In the genomic region with DNA sequence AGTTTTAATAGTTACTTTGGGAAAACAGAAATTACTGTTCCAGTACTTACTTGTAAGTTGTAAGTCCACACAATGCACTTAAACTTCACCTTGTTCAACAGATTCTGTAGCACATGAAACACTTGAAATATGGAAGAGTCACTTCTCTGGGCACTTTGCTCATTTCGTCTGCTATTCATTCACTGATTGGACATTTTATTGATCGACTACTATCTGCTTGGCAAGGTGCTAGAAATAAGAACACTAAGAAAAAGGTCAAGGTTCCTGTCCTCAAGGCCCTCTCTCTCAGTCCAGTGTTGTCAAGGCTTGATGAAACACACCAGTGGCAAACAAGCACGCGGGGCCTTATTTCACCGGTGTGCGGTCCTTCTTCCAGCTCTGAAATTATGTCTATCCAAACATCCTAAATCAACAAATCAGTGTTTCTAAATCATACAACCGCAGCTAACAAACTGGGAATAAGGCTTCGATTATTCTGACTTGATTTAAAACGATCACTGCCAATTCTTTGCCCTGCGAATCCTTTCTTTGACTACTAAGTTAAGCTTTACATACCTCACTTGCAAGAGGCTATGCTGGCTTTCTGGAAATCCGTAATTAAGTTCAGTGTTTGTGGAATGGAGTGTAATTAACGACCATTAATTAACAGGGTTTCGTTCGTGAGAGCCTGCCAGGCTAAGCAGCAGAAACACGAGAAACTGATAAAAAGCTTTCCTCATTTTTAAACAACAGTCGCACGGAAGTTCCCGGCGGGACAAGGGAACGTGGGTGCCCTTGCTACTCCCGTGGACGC, we compare ENCODE assay signal across 8 cellular contexts. TPM values are rescaled to one million over a fixed set of nuclear protein-coding genes. Genes with fewer than 3 reads are reported as not detected.
DNase-seq lines count a peak whose midpoint lies in the region; ATAC-seq, FAIRE-seq and TF ChIP-seq lines count a peak whose summit lies in the region.

No MANE protein-coding gene starts in this region.

- TF ChIP-seq POLR2A in thyroid gland (IDR thresholded peaks at IDR 0.05) = no peak

- no peaks in the 10 kb centered on the region for H3K9me3 ChIP-seq in BLaER1 treated with 17β-estradiol and CSF1 and Interleukin-3, amounts not matched to agents 10 nM and 100 nM (replicated peaks in 1 of 11)
- H3K9me3 ChIP-seq in ascending aorta (no peaks in the 10 kb centered on the region), thyroid gland (no peaks in the 10 kb centered on the region)

- H3K4me1 ChIP-seq in BLaER1 treated with 17β-estradiol and CSF1 and Interleukin-3, amounts not matched to agents 10 nM and 100 nM = peaks cover 16 to 28% (median 23%) of the 10 kb centered on the region in 10 experiments
- H3K4me1 ChIP-seq in ascending aorta (peaks cover 0 to 21% of the 10 kb centered on the region in 2 donors), thyroid gland (peaks cover 18 to 20% of the 10 kb centered on the region in 2 donors)

- peak overlapping the region; percentile 78 to 96 (median 91) for H3K27ac ChIP-seq in BLaER1 treated with 17β-estradiol and CSF1 and Interleukin-3, amounts not matched to agents 10 nM and 100 nM
- H3K27ac ChIP-seq in ascending aorta = peak overlapping the region; percentile 94 to 99
- H3K27ac ChIP-seq in thyroid gland = peak overlapping the region; percentile 96 to 99 (median 98)

- H3K9ac ChIP-seq in BLaER1 treated with 17β-estradiol and CSF1 and Interleukin-3, amounts not matched to agents 10 nM and 100 nM = peak overlapping the region; percentile 86 to 94 (median 89)

- intact Hi-C loops in ascending aorta (cut with DNase I) (loop anchor here (5.0 kb wide), 1 partner anchor 53 kb away; no protein-coding TSS in a partner anchor), thyroid gland (cut with DNase I) (no loop called here)

- H3K27me3 ChIP-seq in BLaER1 treated with 17β-estradiol and CSF1 and Interleukin-3, amounts not matched to agents 10 nM and 100 nM = no peaks in the 10 kb centered on the region
- H3K27me3 ChIP-seq in ascending aorta (no peaks in the 10 kb centered on the region), thyroid gland (no peaks in the 10 kb centered on the region)

- peak overlapping the region; percentile 77 to 97 (median 86) for H3K4me2 ChIP-seq in BLaER1 treated with 17β-estradiol and CSF1 and Interleukin-3, amounts not matched to agents 10 nM and 100 nM

- H3K4me3 ChIP-seq in BLaER1 treated with 17β-estradiol and CSF1 and Interleukin-3, amounts not matched to agents 10 nM and 100 nM = peak overlapping the region; percentile 79 to 92 (median 86)
- H3K4me3 ChIP-seq in ascending aorta (peak overlapping the region; percentile 78 to 97), thyroid gland (replicated peaks in 1 of 3) (peak overlapping the region; percentile 85 to 97 (median 90))

- ATAC-seq in HG02943 (IDR thresholded peaks at IDR 0.05; ENCODE audit: low read depth, unreplicated experiment) (peak; percentile 0), GM21723 (IDR thresholded peaks at IDR 0.05; ENCODE audit: unreplicated experiment) (no peak)

- no peaks in the 10 kb centered on the region for H3K36me3 ChIP-seq in BLaER1 treated with 17β-estradiol and CSF1 and Interleukin-3, amounts not matched to agents 10 nM and 100 nM
- H3K36me3 ChIP-seq in ascending aorta = no peaks in the 10 kb centered on the region
- no peaks in the 10 kb centered on the region for H3K36me3 ChIP-seq in thyroid gland

- peaks cover 0 to 27% (median 4%) of the 10 kb centered on the region in 11 experiments; a peak in 7 of 22 replicates for H4K20me1 ChIP-seq in BLaER1 treated with 17β-estradiol and CSF1 and Interleukin-3, amounts not matched to agents 10 nM and 100 nM

- FAIRE-seq in urothelium cell line (lab: Jason Lieb, UNC) = no peak

- TF ChIP-seq CTCF in ascending aorta (IDR thresholded peaks at IDR 0.05) = no peak
- no peak for TF ChIP-seq CTCF in thyroid gland (IDR thresholded peaks at IDR 0.05)

- 11 to 17% methylated on average over 16 to 22 of the region's 22 CpGs for WGBS in thyroid gland, 2 donors

- peak in 1 of 2 donors; percentile 58 for DNase-seq in ascending aorta (ENCODE audit: low spot score in 2 of 2)
- DNase-seq in left kidney (ENCODE audit: low read depth, low spot score) = peak; percentile 35
- DNase-seq in thyroid gland = peak; percentile 36 to 48
- no peak for DNase-seq in hepatic stellate cell (ENCODE audit: low spot score)
- DNase-seq in urothelium cell line (ENCODE audit: low spot score) = no peak

RNA-seq across cellular contexts. Expression of a gene that starts 0.7 kb away (rescaled TPM):
- total RNA-seq in ascending aorta = 115 TPM
- total RNA-seq in thyroid gland = 100 to 1,000 TPM; 136 to 186 (median 143) TPM

Comparison
In these comparisons a context has a peak if more than half of its experiments do, and no peak if none do; other contexts are left out.
1. DNase-seq: peak in left kidney (single experiment) and thyroid gland (2 of 2); none in hepatic stellate cell (single experiment) and urothelium cell line (single experiment).
2. Peak in every context shown above with its lines, with median percentiles within 50 percentile points of each other: H3K27ac ChIP-seq and H3K4me3 ChIP-seq.